ENCODE assay signal across 15 cellular contexts in the genomic region with DNA sequence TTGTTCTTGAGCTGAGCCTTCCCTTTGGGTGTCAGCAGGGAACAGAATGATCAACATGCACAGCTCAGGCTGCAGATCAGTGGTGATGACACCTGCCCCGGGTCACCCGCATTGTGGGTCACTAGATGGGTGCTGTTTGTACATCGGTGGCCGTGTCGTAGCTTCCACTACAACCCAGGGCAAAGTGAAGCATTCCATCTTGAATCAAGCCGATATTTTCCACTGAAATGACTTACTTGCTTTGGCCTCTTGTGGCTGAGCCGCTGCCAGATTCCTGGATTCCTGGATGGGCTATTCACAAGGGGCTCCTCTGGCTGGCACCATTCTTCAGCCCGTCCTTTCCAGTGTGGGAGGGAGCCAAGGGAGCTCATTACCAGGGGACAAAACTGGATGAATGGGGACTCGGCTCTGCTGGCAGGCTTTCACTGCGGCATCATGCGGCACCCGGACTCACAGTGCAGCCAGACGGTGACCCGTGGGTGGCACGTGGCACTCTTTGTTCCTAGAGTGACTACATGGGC.
DNase-seq lines count a peak whose midpoint lies in the region; ATAC-seq lines count a peak whose summit lies in the region.
"Had no signal": no experiment of that assay in that cellular context is flagged by ENCODE, and none has a peak within 500 bp of the region (broad histone marks: within the 10 kb centered on the region; RNA-seq: fewer than 3 reads in every experiment).

No MANE protein-coding gene starts in this region.

- peak overlapping the region; percentile 33 for H3K4me2 ChIP-seq in skeletal muscle satellite cell (ENCODE audit: low read length)
- H3K4me2 ChIP-seq: BLaER1, hepatocyte had no signal

- H3K27ac ChIP-seq in caudate nucleus (ENCODE audit: low read depth, low read length), result peak overlapping the region; percentile 31
- H3K27ac ChIP-seq: BLaER1, body of pancreas, hepatocyte had no signal

- ATAC-seq in HG02571 (IDR thresholded peaks at IDR 0.05; ENCODE audit: unreplicated experiment) (no peak), GM19395 (IDR thresholded peaks at IDR 0.05; ENCODE audit: unreplicated experiment) (no peak)
- ATAC-seq: body of pancreas, left colon had no signal

- no peaks in the 10 kb centered on the region for H3K36me3 ChIP-seq in skeletal muscle satellite cell (ENCODE audit: insufficient read depth, low read length)

- H3K9ac ChIP-seq in skeletal muscle satellite cell (ENCODE audit: low read depth, low read length), result no peak overlapping the region
- H3K9ac ChIP-seq: BLaER1 had no signal

- DNase-seq in NCI-H526 treated with DMSO at 0.1 percent for 48 hours (lab: John Stamatoyannopoulos, UW) (peak; percentile 47), caudate nucleus (lab: John Stamatoyannopoulos, UW) (peak in 59 of 61 donors; percentile 14 to 86 (median 62)), hippocampal formation (lab: John Stamatoyannopoulos, UW) (peak; percentile 69 to 81), mucosa of gallbladder (ENCODE audit: low spot score) (no peak)
- DNase-seq: body of pancreas; DMS79 treated with DMSO at 0.1 percent for 48 hours; KBM-7; left colon; NCI-H1417 treated with DMSO at 0.1 percent for 48 hours; stimulated activated CD4-positive, alpha-beta T cell treated with anti-CD3 and anti-CD28 coated beads, Interleukin-2, amount 100 ng/mL, for 24 hours had no signal

- H3K9me3 ChIP-seq in skeletal muscle satellite cell (replicated peaks; ENCODE audit: low read length), result no peaks in the 10 kb centered on the region
- H3K9me3 ChIP-seq: body of pancreas had no signal

- H3K4me1 ChIP-seq in skeletal muscle satellite cell (ENCODE audit: control insufficient read depth, insufficient read depth, low read length), result no peaks in the 10 kb centered on the region

- no peak overlapping the region for H3K4me3 ChIP-seq in skeletal muscle satellite cell (ENCODE audit: low read length)
- H3K4me3 ChIP-seq: BLaER1, body of pancreas, hepatocyte had no signal

- H3K27me3 ChIP-seq in skeletal muscle satellite cell (ENCODE audit: control insufficient read depth, insufficient read depth, low read length), result no peaks in the 10 kb centered on the region
- H3K27me3 ChIP-seq: BLaER1, body of pancreas, hepatocyte had no signal
